ENCODE assay signal across 8 cellular contexts in the genomic region with DNA sequence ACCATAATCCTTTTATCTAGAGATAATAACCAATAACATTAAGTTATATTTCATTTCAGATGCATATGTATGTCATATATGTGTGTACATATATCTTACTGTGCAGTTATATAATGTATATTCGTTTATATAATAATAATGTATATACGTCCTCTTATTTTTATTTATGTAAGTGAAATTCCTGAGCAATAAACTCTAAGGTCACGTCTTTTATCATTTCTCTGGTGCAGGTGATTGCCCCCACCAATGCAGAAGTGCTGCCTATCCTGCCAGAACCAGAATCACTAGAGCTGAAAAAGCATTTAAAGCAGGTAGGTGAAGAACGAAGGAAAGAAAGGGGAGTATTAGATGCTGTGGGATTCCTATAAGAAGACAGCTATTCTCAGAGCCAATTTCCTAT.
"Had no signal": no experiment of that assay in that cellular context is flagged by ENCODE, and none has a peak within 500 bp of the region (broad histone marks: within the 10 kb centered on the region; RNA-seq: fewer than 3 reads in every experiment).

No MANE protein-coding gene starts in this region.

- FAIRE-seq: G401.6, GM12878, GM12891, GM12892, GM18507, GM19239 had no signal

- ATAC-seq: GM12878 had no signal

- H3K4me3 ChIP-seq: GM12878 had no signal

- DNase-seq: GDM1, GF-D8 had no signal
